Comparison of ENCODE assay signal across 8 cellular contexts in the genomic region with DNA sequence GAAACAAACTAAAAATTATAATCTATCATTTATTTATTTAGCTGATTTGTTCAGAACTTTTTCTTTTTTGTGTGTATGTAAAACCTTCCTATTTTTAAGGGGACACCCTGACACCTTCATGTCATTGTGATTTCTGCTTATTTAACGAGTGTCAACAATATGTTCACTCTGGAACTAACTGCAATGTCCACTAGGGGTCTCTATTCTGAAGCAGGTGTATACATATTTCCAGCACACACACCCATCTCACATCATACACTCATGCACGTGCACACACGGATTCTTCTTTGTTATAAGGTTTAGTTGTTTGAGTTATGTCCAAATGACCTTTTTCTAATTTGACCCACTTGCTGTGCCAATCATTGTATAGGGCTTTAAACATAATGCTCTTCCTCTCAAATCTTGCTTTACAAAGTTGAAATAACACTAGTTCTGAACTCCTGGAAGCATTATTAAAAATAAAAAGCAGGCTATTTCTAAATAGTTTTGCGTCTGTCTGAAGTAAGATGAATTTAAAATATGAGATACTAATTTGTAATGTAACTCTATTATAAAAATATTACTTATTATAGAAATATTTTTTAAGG. TPM values are rescaled to one million over a fixed set of nuclear protein-coding genes. Genes with fewer than 3 reads are reported as not detected.
DNase-seq lines count a peak whose midpoint lies in the region; ATAC-seq and TF ChIP-seq lines count a peak whose summit lies in the region.

No MANE protein-coding gene starts in this region.

- H3K4me1 Mint-ChIP-seq in CD14-positive monocyte, result no peaks in the 10 kb centered on the region
- no peaks in the 10 kb centered on the region for H3K4me1 Mint-ChIP-seq in activated naive CD4-positive, alpha-beta T cell treated with anti-CD3 and anti-CD28 coated beads, Interleukin-2, amount 10 ng/mL, durations not matched to agents 7 days and 5 days

- H3K9me3 Mint-ChIP-seq in CD14-positive monocyte, result no peaks in the 10 kb centered on the region
- H3K9me3 Mint-ChIP-seq in activated naive CD4-positive, alpha-beta T cell treated with anti-CD3 and anti-CD28 coated beads, Interleukin-2, amount 10 ng/mL, durations not matched to agents 7 days and 5 days, result no peaks in the 10 kb centered on the region

- ATAC-seq in GM18519 (IDR thresholded peaks at IDR 0.05; ENCODE audit: low FRiP score, unreplicated experiment) (peak; percentile 97), HG02885 (IDR thresholded peaks at IDR 0.05; ENCODE audit: poor library complexity, unreplicated experiment) (peak; percentile 99)

- CTCF ChIA-PET in activated naive CD4-positive, alpha-beta T cell treated with anti-CD3 and anti-CD28 coated beads, Interleukin-2, amount 10 ng/mL, durations not matched to agents 7 days and 5 days (lab: Charles Lee), result interaction anchor here (1.0 to 2.6 kb wide), 6 partner anchors 8 to 877 kb away, joined by 3 to 14 read pairs (median 3); no protein-coding TSS in a partner anchor

- no peaks in the 10 kb centered on the region for H3K9me3 ChIP-seq in fibroblast of lung (ENCODE audit: control insufficient read depth, insufficient read depth, low read depth, low read length)
- no peaks in the 10 kb centered on the region for H3K9me3 ChIP-seq in parathyroid adenoma (ENCODE audit: control insufficient read depth, low read length)

- H3K4me2 ChIP-seq in fibroblast of lung (ENCODE audit: extremely low read depth, insufficient read depth, low read length), result no peak overlapping the region
- no peak overlapping the region for H3K4me2 ChIP-seq in parathyroid adenoma (ENCODE audit: low read length)

- peak; percentile 92 for TF ChIP-seq CTCF in CD14-positive monocyte (IDR thresholded peaks at IDR 0.05)
- peak; percentile 64 to 81 for TF ChIP-seq CTCF in fibroblast of lung (conservative IDR thresholded peaks at IDR 0.05 in 1 of 2, IDR thresholded peaks at IDR 0.05 in 1 of 2; ENCODE audit: low read depth in 1 of 2, low read length in 2 of 2)
- TF ChIP-seq CTCF in parathyroid adenoma (IDR thresholded peaks at IDR 0.05), result peak; percentile 75

- H3K27me3 ChIP-seq in fibroblast of lung (ENCODE audit: control insufficient read depth, insufficient read depth, low read length) (no peaks in the 10 kb centered on the region), parathyroid adenoma (ENCODE audit: control insufficient read depth, insufficient read depth, low read length) (no peaks in the 10 kb centered on the region)

- no peaks in the 10 kb centered on the region for H3K4me1 ChIP-seq in fibroblast of lung (ENCODE audit: control insufficient read depth, extremely low read depth, insufficient read depth, low read length)
- no peaks in the 10 kb centered on the region for H3K4me1 ChIP-seq in parathyroid adenoma

- peaks cover 36 to 53% of the 10 kb centered on the region in 2 donors for H3K36me3 Mint-ChIP-seq in CD14-positive monocyte
- H3K36me3 Mint-ChIP-seq in activated naive CD4-positive, alpha-beta T cell treated with anti-CD3 and anti-CD28 coated beads, Interleukin-2, amount 10 ng/mL, durations not matched to agents 7 days and 5 days, result peaks cover 43% of the 10 kb centered on the region

- H3K27ac ChIP-seq in fibroblast of lung (ENCODE audit: insufficient read depth, low read length) (no peak overlapping the region), parathyroid adenoma (no peak overlapping the region)

- no peak overlapping the region for H3K4me3 ChIP-seq in fibroblast of lung (replicated peaks in 1 of 4; ENCODE audit: control extremely low read depth in 1 of 4, insufficient read depth in 1 of 4, low read depth in 3 of 4, low read length in 4 of 4)
- H3K4me3 ChIP-seq in parathyroid adenoma (ENCODE audit: low read depth, low read length), result no peak overlapping the region

- no peak overlapping the region for H3K4me3 Mint-ChIP-seq in CD14-positive monocyte
- H3K4me3 Mint-ChIP-seq in activated naive CD4-positive, alpha-beta T cell treated with anti-CD3 and anti-CD28 coated beads, Interleukin-2, amount 10 ng/mL, durations not matched to agents 7 days and 5 days, result no peak overlapping the region

- intact Hi-C loops in CD14-positive monocyte (cut with micrococcal nuclease), result no loop called here

- H3K79me2 ChIP-seq in fibroblast of lung (ENCODE audit: control insufficient read depth, insufficient read depth, low read length) (peaks cover 10% of the 10 kb centered on the region), parathyroid adenoma (no peaks in the 10 kb centered on the region)

- DNase-seq in CD14-positive monocyte (ENCODE audit: low spot score) (no peak), NCI-H1417 treated with DMSO at 0.1 percent for 48 hours (lab: John Stamatoyannopoulos, UW) (peak; percentile 48), SK-N-DZ (ENCODE audit: low spot score) (peak; percentile 68), fibroblast of lung (ENCODE audit: low read depth in 2 of 2) (peak; percentile 66 to 82)
- no peak for DNase-seq in activated naive CD4-positive, alpha-beta T cell treated with anti-CD3 and anti-CD28 coated beads, Interleukin-2, amount 10 ng/mL, durations not matched to agents 7 days and 5 days

- H4K20me1 ChIP-seq in fibroblast of lung (ENCODE audit: control insufficient read depth, extremely low read depth, insufficient read depth, low read length), result no peaks in the 10 kb centered on the region

- H3K9ac ChIP-seq in fibroblast of lung (ENCODE audit: insufficient read depth, low read length), result no peak overlapping the region
- H3K9ac ChIP-seq in parathyroid adenoma, result no peak overlapping the region

- no peak overlapping the region for H2AFZ ChIP-seq in fibroblast of lung (ENCODE audit: low read length)
- H2AFZ ChIP-seq in parathyroid adenoma, result no peak overlapping the region

- no peaks in the 10 kb centered on the region for H3K27me3 Mint-ChIP-seq in CD14-positive monocyte (ENCODE audit: low read depth in 3 of 3)
- H3K27me3 Mint-ChIP-seq in activated naive CD4-positive, alpha-beta T cell treated with anti-CD3 and anti-CD28 coated beads, Interleukin-2, amount 10 ng/mL, durations not matched to agents 7 days and 5 days, result no peaks in the 10 kb centered on the region

- H3K36me3 ChIP-seq in fibroblast of lung (ENCODE audit: control insufficient read depth, insufficient read depth, low read length), result peaks cover 8% of the 10 kb centered on the region
- H3K36me3 ChIP-seq in parathyroid adenoma (ENCODE audit: control insufficient read depth, insufficient read depth, low read length), result no peaks in the 10 kb centered on the region

- H3K27ac Mint-ChIP-seq in CD14-positive monocyte, result no peak overlapping the region
- no peak overlapping the region for H3K27ac Mint-ChIP-seq in activated naive CD4-positive, alpha-beta T cell treated with anti-CD3 and anti-CD28 coated beads, Interleukin-2, amount 10 ng/mL, durations not matched to agents 7 days and 5 days

RNA-seq across cellular contexts. Expression of a gene that starts 15.5 kb away (rescaled TPM):
- polyA plus RNA-seq in CD14-positive monocyte (not detected), fibroblast of lung (3.6 and 12.9 TPM in 2 replicates)
- polyA plus RNA-seq in SK-N-DZ (2014; cell fraction: cytosol; rRNA removed), result 9.2 and 13.4 TPM in 2 replicates
- polyA plus RNA-seq in SK-N-DZ (2014; cell fraction: nucleus; rRNA removed), result 19.2 and 20.1 TPM in 2 replicates
- total RNA-seq in fibroblast of lung, result 4.6 and 9.7 TPM in 2 replicates
- 2.3 and 6.9 TPM in 2 replicates for polyA plus RNA-seq in fibroblast of lung (2012)
- polyA minus RNA-seq in fibroblast of lung (ENCODE audit: low replicate concordance), result 4.2 and 27.6 TPM in 2 replicates

Comparison
In these comparisons a context has a peak if more than half of its experiments do, and no peak if none do; other contexts are left out.
1. DNase-seq: peak in NCI-H1417 treated with DMSO at 0.1 percent for 48 hours (single experiment), SK-N-DZ (single experiment) and fibroblast of lung (2 of 2); none in CD14-positive monocyte (single experiment) and activated naive CD4-positive, alpha-beta T cell treated with anti-CD3 and anti-CD28 coated beads, Interleukin-2, amount 10 ng/mL, durations not matched to agents 7 days and 5 days (single experiment).
2. Peak in every context shown above with its lines, with median percentiles within 50 percentile points of each other: CTCF ChIP-seq.